8 cellular contexts compared by ENCODE assay signal in genomic region chr10:23439920-23440875, GRCh38. TPM values are rescaled to one million over a fixed set of nuclear protein-coding genes. Genes with fewer than 3 reads are reported as not detected.
A peak's percentile ranks its signal among the peaks of the same experiment; 100 is the strongest.
DNase-seq lines count a peak whose midpoint lies in the region; ATAC-seq and TF ChIP-seq lines count a peak whose summit lies in the region.

No MANE protein-coding gene starts in this region.

- peak overlapping the region; percentile 85 for H3K27ac Mint-ChIP-seq in central memory CD8-positive, alpha-beta T cell (ENCODE audit: low read depth)

- H3K4me3 ChIP-seq in AG09309 (ENCODE audit: control insufficient read depth, low read depth, low read length): peak overlapping the region; percentile 51

- intact Hi-C loops in left colon (cut with DNase I, micrococcal nuclease): no loop called here

- H3K27me3 Mint-ChIP-seq in central memory CD8-positive, alpha-beta T cell: no peaks in the 10 kb centered on the region

- peak overlapping the region; percentile 83 for H3K4me3 Mint-ChIP-seq in central memory CD8-positive, alpha-beta T cell

- DNase-seq in AG09309 (ENCODE audit: low read depth) (peak; percentile 3), left colon (peak; percentile 26 to 62), MV-4-11 (lab: John Stamatoyannopoulos, UW) (no peak)
- DNase-seq in central memory CD8-positive, alpha-beta T cell (ENCODE audit: low spot score in 2 of 2): peak; percentile 15 to 23
- peak; percentile 40 to 48 for DNase-seq in stimulated activated CD4-positive, alpha-beta T cell treated with anti-CD3 and anti-CD28 coated beads, Interleukin-2, amount 100 ng/mL, for 24 hours

- H3K4me1 Mint-ChIP-seq in central memory CD8-positive, alpha-beta T cell: peaks cover 40% of the 10 kb centered on the region

- no peaks in the 10 kb centered on the region for H3K9me3 Mint-ChIP-seq in central memory CD8-positive, alpha-beta T cell

- H3K27ac ChIP-seq in VCaP: peak overlapping the region; percentile 90

- no peak for TF ChIP-seq CTCF in AG09309 (IDR thresholded peaks at IDR 0.05; ENCODE audit: control insufficient read depth, insufficient read depth, low read depth, low read length, missing control alignments)
- no peak for TF ChIP-seq CTCF in VCaP (conservative IDR thresholded peaks at IDR 0.05)

- peaks cover 14% of the 10 kb centered on the region for H3K36me3 Mint-ChIP-seq in central memory CD8-positive, alpha-beta T cell (ENCODE audit: insufficient read depth)

- peak; percentile 17 for ATAC-seq in GM19324 (IDR thresholded peaks at IDR 0.05; ENCODE audit: low FRiP score, unreplicated experiment)
- peak; percentile 18 for ATAC-seq in HG03432 (IDR thresholded peaks at IDR 0.05; ENCODE audit: unreplicated experiment)
- ATAC-seq in central memory CD8-positive, alpha-beta T cell (replicated peaks; ENCODE audit: extremely low read depth, poor library complexity, severe bottlenecking): no peak
- peak; percentile 12 for ATAC-seq in left colon

RNA-seq across cellular contexts. Expression of gene OTUD1, which starts 1.3 kb away (rescaled TPM):
- 10 to 100 TPM; 10.2 to 23.0 TPM for total RNA-seq in left colon
